Comparison of ENCODE assay signal across 31 cellular contexts in genomic region chr10:130339911-130340310, GRCh38.
"Had no signal": no experiment of that assay in that cellular context is flagged by ENCODE, and none has a peak within 500 bp of the region (broad histone marks: within the 10 kb centered on the region; RNA-seq: fewer than 3 reads in every experiment).

No MANE protein-coding gene starts in this region.

- H3K4me3 Mint-ChIP-seq: activated B cell treated with CpG ODN at 0.5 μM for 24 hours; activated CD8-positive, alpha-beta T cell treated with anti-CD3 and anti-CD28 coated beads for 36 hours; activated naive CD4-positive, alpha-beta T cell treated with anti-CD3 and anti-CD28 coated beads for 36 hours; activated naive CD4-positive, alpha-beta T cell treated with anti-CD3 and anti-CD28 coated beads, Interleukin-2, amount 50 U/mL, for 24 hours; activated naive CD8-positive, alpha-beta T cell treated with anti-CD3 and anti-CD28 coated beads for 36 hours; activated naive CD8-positive, alpha-beta T cell treated with anti-CD3 and anti-CD28 coated beads, Interleukin-2, amount 50 U/mL, for 24 hours; activated T-helper 1 cell treated with anti-CD3 and anti-CD28 coated beads, Interleukin-12 subunit alpha, Interleukin-12 subunit beta, Interleukin-2, Interleukin-4 antibody, amounts not matched to agents 30 ng/mL and 10 ng/mL and 1 ng/mL, durations not matched to agents 14 hours and 24 hours and 36 hours; dendritic cell treated with granulocyte-macrophage colony-stimulating factor and Interleukin-4, amounts not matched to agents 40 ng/mL and 50 ng/mL, for 4 days; endodermal cell; T-helper 17 cell; T-helper 2 cell treated with Interferon-gamma antibody and Interleukin-4, amounts not matched to agents 5 μg/mL and 100 μg/mL, for 36 hours had no signal

- H3K4me1 Mint-ChIP-seq: activated B cell treated with CpG ODN at 0.5 μM for 24 hours; activated naive CD4-positive, alpha-beta T cell treated with anti-CD3 and anti-CD28 coated beads, Interleukin-2, amount 50 U/mL, for 24 hours; activated naive CD8-positive, alpha-beta T cell treated with anti-CD3 and anti-CD28 coated beads for 36 hours; activated naive CD8-positive, alpha-beta T cell treated with anti-CD3 and anti-CD28 coated beads, Interleukin-2, amount 50 U/mL, for 24 hours; endodermal cell had no signal

- H3K27ac ChIP-seq: adrenal gland, body of pancreas, colonic mucosa, dorsolateral prefrontal cortex, WERI-Rb-1 had no signal

- H3K27me3 ChIP-seq: adrenal gland, body of pancreas, colonic mucosa had no signal

- H3K27ac Mint-ChIP-seq: activated B cell treated with CpG ODN at 0.5 μM for 24 hours; activated CD8-positive, alpha-beta T cell treated with anti-CD3 and anti-CD28 coated beads for 36 hours; activated naive CD4-positive, alpha-beta T cell treated with anti-CD3 and anti-CD28 coated beads for 36 hours; activated naive CD4-positive, alpha-beta T cell treated with anti-CD3 and anti-CD28 coated beads, Interleukin-2, amount 50 U/mL, for 24 hours; activated naive CD8-positive, alpha-beta T cell treated with anti-CD3 and anti-CD28 coated beads for 36 hours; activated naive CD8-positive, alpha-beta T cell treated with anti-CD3 and anti-CD28 coated beads, Interleukin-2, amount 50 U/mL, for 24 hours; activated T-helper 1 cell treated with anti-CD3 and anti-CD28 coated beads, Interleukin-12 subunit alpha, Interleukin-12 subunit beta, Interleukin-2, Interleukin-4 antibody, amounts not matched to agents 30 ng/mL and 10 ng/mL and 1 ng/mL, durations not matched to agents 14 hours and 24 hours and 36 hours; activated T-helper 2 cell treated with anti-CD3 and anti-CD28 coated beads, Interferon-gamma antibody, Interleukin-2, Interleukin-4, amounts not matched to agents 10 μg/mL and 5 μg/mL and 100 μg/mL, durations not matched to agents 14 hours and 24 hours and 36 hours; dendritic cell treated with granulocyte-macrophage colony-stimulating factor and Interleukin-4, amounts not matched to agents 40 ng/mL and 50 ng/mL, for 4 days; endodermal cell; T-helper 17 cell; T-helper 2 cell treated with Interferon-gamma antibody and Interleukin-4, amounts not matched to agents 5 μg/mL and 100 μg/mL, for 36 hours had no signal

- H3K36me3 Mint-ChIP-seq: activated naive CD4-positive, alpha-beta T cell treated with anti-CD3 and anti-CD28 coated beads, Interleukin-2, amount 50 U/mL, for 24 hours; activated naive CD8-positive, alpha-beta T cell treated with anti-CD3 and anti-CD28 coated beads for 36 hours had no signal

- H3K9me3 ChIP-seq: adrenal gland, body of pancreas, colonic mucosa had no signal

- H3K4me1 ChIP-seq: adrenal gland, body of pancreas, colonic mucosa had no signal

- H3K9me3 Mint-ChIP-seq: activated B cell treated with CpG ODN at 0.5 μM for 24 hours; activated CD8-positive, alpha-beta T cell treated with anti-CD3 and anti-CD28 coated beads for 36 hours; activated naive CD4-positive, alpha-beta T cell treated with anti-CD3 and anti-CD28 coated beads for 36 hours; activated naive CD4-positive, alpha-beta T cell treated with anti-CD3 and anti-CD28 coated beads, Interleukin-2, amount 50 U/mL, for 24 hours; activated naive CD8-positive, alpha-beta T cell treated with anti-CD3 and anti-CD28 coated beads for 36 hours; activated naive CD8-positive, alpha-beta T cell treated with anti-CD3 and anti-CD28 coated beads, Interleukin-2, amount 50 U/mL, for 24 hours; activated T-helper 1 cell treated with anti-CD3 and anti-CD28 coated beads, Interleukin-12 subunit alpha, Interleukin-12 subunit beta, Interleukin-2, Interleukin-4 antibody, amounts not matched to agents 30 ng/mL and 10 ng/mL and 1 ng/mL, durations not matched to agents 14 hours and 24 hours and 36 hours; activated T-helper 2 cell treated with anti-CD3 and anti-CD28 coated beads, Interferon-gamma antibody, Interleukin-2, Interleukin-4, amounts not matched to agents 10 μg/mL and 5 μg/mL and 100 μg/mL, durations not matched to agents 14 hours and 24 hours and 36 hours; dendritic cell treated with granulocyte-macrophage colony-stimulating factor and Interleukin-4, amounts not matched to agents 40 ng/mL and 50 ng/mL, for 4 days; endodermal cell; T-helper 2 cell treated with Interferon-gamma antibody and Interleukin-4, amounts not matched to agents 5 μg/mL and 100 μg/mL, for 36 hours had no signal

- DNase-seq: activated B cell treated with CpG ODN at 0.5 μM for 24 hours; activated CD4-positive, alpha-beta T cell treated with anti-CD3 and anti-CD28 coated beads for 48 hours; activated CD4-positive, alpha-beta T cell treated with anti-CD3 and anti-CD28 coated beads, Interleukin-2, amount 50 U/mL, for 1 hour; activated CD4-positive, alpha-beta T cell treated with anti-CD3 and anti-CD28 coated beads, Interleukin-2, amount 50 U/mL, for 48 hours; activated CD8-positive, alpha-beta T cell treated with anti-CD3 and anti-CD28 coated beads for 36 hours; activated effector memory CD4-positive, alpha-beta T cell treated with anti-CD3 and anti-CD28 coated beads, Interleukin-2, amount 50 U/mL, for 16 hours; activated naive CD4-positive, alpha-beta T cell treated with anti-CD3 and anti-CD28 coated beads for 36 hours; activated naive CD8-positive, alpha-beta T cell treated with anti-CD3 and anti-CD28 coated beads for 36 hours; activated naive CD8-positive, alpha-beta T cell treated with anti-CD3 and anti-CD28 coated beads, Interleukin-2, amount 50 U/mL, for 24 hours; activated T-cell treated with anti-CD3 and anti-CD28 coated beads, Interleukin-2, amount 50 U/mL, for 1 hour; activated T-cell treated with anti-CD3 and anti-CD28 coated beads, Interleukin-2, amount 50 U/mL, for 48 hours; amygdala; aorta; body of pancreas; caudate nucleus; colonic mucosa; dorsolateral prefrontal cortex; effector memory CD4-positive, alpha-beta T cell; endodermal cell; foreskin fibroblast; T-helper 1 cell; T-helper 17 cell; T1000; WERI-Rb-1 had no signal

- H3K36me3 ChIP-seq: adrenal gland, colonic mucosa, WERI-Rb-1 had no signal

- H3K27me3 Mint-ChIP-seq: activated B cell treated with CpG ODN at 0.5 μM for 24 hours; activated CD8-positive, alpha-beta T cell treated with anti-CD3 and anti-CD28 coated beads for 36 hours; dendritic cell treated with granulocyte-macrophage colony-stimulating factor and Interleukin-4, amounts not matched to agents 40 ng/mL and 50 ng/mL, for 4 days had no signal

- H3K4me3 ChIP-seq: adrenal gland, body of pancreas, colonic mucosa, dorsolateral prefrontal cortex had no signal

- FAIRE-seq: frontal cortex had no signal
